ENCODE assay signal across 8 cellular contexts in the genomic region with DNA sequence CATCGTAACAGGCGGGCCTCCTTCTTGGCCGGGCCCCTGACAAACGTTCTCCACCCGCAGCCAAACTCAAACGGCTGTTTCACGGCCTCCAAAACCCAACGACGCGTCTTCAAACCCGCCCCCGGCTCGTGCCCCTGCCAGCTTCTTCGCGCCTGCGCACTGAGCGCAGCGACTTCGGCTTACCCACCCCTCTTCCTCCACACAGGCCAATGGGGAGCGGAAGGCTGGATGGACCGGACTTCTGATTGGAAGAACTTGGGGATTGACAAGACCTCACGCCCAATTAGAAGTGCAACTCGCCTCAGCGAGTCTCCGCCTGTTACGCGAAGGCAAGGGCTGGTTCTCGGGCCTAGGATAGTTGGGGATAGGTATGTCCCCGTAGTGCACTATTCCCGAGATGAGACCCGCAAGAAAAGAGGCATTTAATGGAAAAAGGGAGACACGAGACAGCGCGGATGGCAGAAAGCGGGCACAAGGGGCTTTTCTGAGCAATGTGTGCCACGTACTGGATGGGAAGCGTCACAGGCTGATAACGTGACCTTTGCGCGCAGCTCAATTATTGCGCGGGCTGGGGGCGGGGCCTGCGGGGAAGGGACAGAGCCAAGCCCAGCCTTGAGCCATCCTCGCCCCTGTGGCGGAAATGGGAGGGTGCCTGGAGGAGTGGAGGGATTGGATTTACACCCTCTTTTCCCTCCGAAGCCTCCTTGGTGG.
DNase-seq lines count a peak whose midpoint lies in the region; ATAC-seq lines count a peak whose summit lies in the region.

A gene (minus strand): TSS at position 111 of the 711 bp plus-strand sequence. CDS start 108 bp downstream, at position 3.

- no peaks in the 10 kb centered on the region for H3K4me1 Mint-ChIP-seq in central memory CD8-positive, alpha-beta T cell

- H3K36me3 Mint-ChIP-seq in central memory CD8-positive, alpha-beta T cell (ENCODE audit: insufficient read depth) = peaks cover 6% of the 10 kb centered on the region

- H3K27me3 Mint-ChIP-seq in central memory CD8-positive, alpha-beta T cell = peaks cover 27% of the 10 kb centered on the region

- DNase-seq in AG20443 (ENCODE audit: low spot score) = peak; percentile 97
- peak; percentile 99 for DNase-seq in NCI-H345 treated with DMSO at 0.1 percent for 48 hours (lab: John Stamatoyannopoulos, UW; ENCODE audit: unreplicated experiment)
- DNase-seq in activated CD4-positive, CD25-positive, alpha-beta regulatory T cell (lab: John Stamatoyannopoulos, UW) = peak; percentile 91 to 95 (median 95)
- DNase-seq in central memory CD8-positive, alpha-beta T cell (ENCODE audit: low spot score in 2 of 2) = peak; percentile 93 to 96
- DNase-seq in inferior parietal cortex (ENCODE audit: extremely low spot score) = peak; percentile 99
- DNase-seq in stimulated activated CD4-positive, alpha-beta T cell treated with anti-CD3 and anti-CD28 coated beads, Interleukin-12 subunit alpha, Interleukin-12 subunit beta, amount 100 ng/mL, for 24 hours (ENCODE audit: low read depth in 2 of 2) = peak; percentile 92 to 93

- no peaks in the 10 kb centered on the region for H3K9me3 Mint-ChIP-seq in central memory CD8-positive, alpha-beta T cell

- ATAC-seq in GM19035 (IDR thresholded peaks at IDR 0.05; ENCODE audit: unreplicated experiment) (peak; percentile 97), HG03342 (IDR thresholded peaks at IDR 0.05; ENCODE audit: unreplicated experiment) (peak; percentile 96)
- peak; percentile 93 for ATAC-seq in central memory CD8-positive, alpha-beta T cell (replicated peaks; ENCODE audit: extremely low read depth, poor library complexity, severe bottlenecking)

- H3K4me3 Mint-ChIP-seq in central memory CD8-positive, alpha-beta T cell = no peak within 1 kb of the TSS

- no peak within 1 kb of the TSS for H3K27ac Mint-ChIP-seq in central memory CD8-positive, alpha-beta T cell (ENCODE audit: low read depth)

Comparison
In these comparisons a context has a peak if more than half of its experiments do, and no peak if none do; other contexts are left out.
1. Peak in every context shown above with its lines: DNase-seq and ATAC-seq.